17 cellular contexts compared by ENCODE assay signal in genomic region chr3:66199089-66199473, GRCh38.
"Had no signal": no experiment of that assay in that cellular context is flagged by ENCODE, and none has a peak within 500 bp of the region (broad histone marks: within the 10 kb centered on the region; RNA-seq: fewer than 3 reads in every experiment).

No MANE protein-coding gene starts in this region.

- H3K4me3 ChIP-seq: esophagus squamous epithelium, gastroesophageal sphincter, left lung, lower lobe of right lung, sigmoid colon, skin epidermis, testis, tibial nerve had no signal

- H3K36me3 ChIP-seq: esophagus squamous epithelium, gastroesophageal sphincter, left lung, lower lobe of right lung, sigmoid colon, tibial nerve had no signal

- H3K4me1 ChIP-seq: left lung, lower lobe of right lung, testis had no signal

- H3K27me3 ChIP-seq: sigmoid colon, testis, tibial nerve had no signal

- H3K9me3 ChIP-seq: esophagus squamous epithelium, gastroesophageal sphincter, left lung, lower lobe of right lung, sigmoid colon, testis, tibial nerve had no signal

- DNase-seq: effector memory CD4-positive, alpha-beta T cell; esophagus squamous epithelium; foreskin fibroblast; glutamatergic neuron; islet precursor cell; left lung; lower lobe of right lung; mesenchymal stem cell; midbrain; nephron progenitor cell; posterior cingulate gyrus; sigmoid colon; stimulated activated CD4-positive, alpha-beta T cell treated with anti-CD3 and anti-CD28 coated beads, Interleukin-12 subunit alpha, Interleukin-12 subunit beta, amount 100 ng/mL, for 4 hours; testis had no signal

- H3K27ac ChIP-seq: esophagus squamous epithelium, gastroesophageal sphincter, left lung, lower lobe of right lung, sigmoid colon, skin epidermis, testis, tibial nerve had no signal

- ATAC-seq: gastroesophageal sphincter, left lung, lower lobe of right lung had no signal
